1 cellular context compared by ENCODE assay signal in genomic region chr11:33015621-33016551, GRCh38.
TF ChIP-seq lines count a peak whose summit lies in the region.

Gene DEPDC7 (plus strand): TSS chr11:33015878. CDS start chr11:33015956, 78 bp downstream.

TF ChIP-seq in HCT116, 20 proteins besides CTCF, POLR2A, EP300 and RAD21 (continued from another document):
- peak; percentile 41 for TF ChIP-seq TCF7L2 (IDR thresholded peaks at IDR 0.05; ENCODE audit: borderline replicate concordance, extremely low read depth, insufficient read depth, insufficient read length)
TF ChIP-seq in HCT116: peak in this region for 6.
